ENCODE assay signal across 8 cellular contexts in genomic region chr14:53955234-53955556, GRCh38. TPM values are rescaled to one million over a fixed set of nuclear protein-coding genes. Genes with fewer than 3 reads are reported as not detected.
DNase-seq lines count a peak whose midpoint lies in the region; ATAC-seq and TF ChIP-seq lines count a peak whose summit lies in the region.

No MANE protein-coding gene starts in this region.

- POLR2A ChIA-PET in activated CD8-positive, alpha-beta T cell treated with anti-CD3 and anti-CD28 coated beads for 36 hours (lab: Charles Lee), result no interaction called here

- intact Hi-C loops in activated CD8-positive, alpha-beta T cell treated with anti-CD3 and anti-CD28 coated beads for 36 hours (cut with micrococcal nuclease), result no loop called here

- DNase-seq in H7 (peak; percentile 61), iPS DF 6.9 (ENCODE audit: low read depth, low spot score) (no peak), cerebellar nuclear complex (lab: John Stamatoyannopoulos, UW) (no peak), GDM1 (lab: John Stamatoyannopoulos, UW) (no peak)
- no peak for DNase-seq in activated CD8-positive, alpha-beta T cell treated with anti-CD3 and anti-CD28 coated beads for 36 hours

- H3K27ac ChIP-seq in iPS DF 6.9 (ENCODE audit: low read length) (no peak overlapping the region), skeletal muscle tissue (ENCODE audit: low read depth, low read length) (peak overlapping the region; percentile 72)

- ATAC-seq in activated CD8-positive, alpha-beta T cell treated with anti-CD3 and anti-CD28 coated beads for 36 hours, result no peak
- no peak for ATAC-seq in HG03432 (IDR thresholded peaks at IDR 0.05; ENCODE audit: unreplicated experiment)
- ATAC-seq in HG02938 (IDR thresholded peaks at IDR 0.05; ENCODE audit: unreplicated experiment), result no peak

- no CpG with 5 or more reads among the region's 16 CpGs for WGBS in iPS DF 6.9 (ENCODE audit: insufficient coverage, insufficient read length)

- H3K4me3 ChIP-seq in H7 (ENCODE audit: insufficient read depth, low read depth, low read length) (peak overlapping the region; percentile 72), iPS DF 6.9 (ENCODE audit: low read length) (peak overlapping the region; percentile 66; the same call in 1 of the 2 replicates), skeletal muscle tissue (ENCODE audit: low read length in 3 of 3) (peak overlapping the region; percentile 72 to 81 (median 80))

- H3K36me3 Mint-ChIP-seq in activated CD8-positive, alpha-beta T cell treated with anti-CD3 and anti-CD28 coated beads for 36 hours (ENCODE audit: low read depth), result no peaks in the 10 kb centered on the region

- H3K4me3 Mint-ChIP-seq in activated CD8-positive, alpha-beta T cell treated with anti-CD3 and anti-CD28 coated beads for 36 hours, result peak overlapping the region; percentile 64

- no peak overlapping the region for H3K27ac Mint-ChIP-seq in activated CD8-positive, alpha-beta T cell treated with anti-CD3 and anti-CD28 coated beads for 36 hours

- no peaks in the 10 kb centered on the region; the same call in 1 of the 2 replicates for H3K36me3 ChIP-seq in H7 (replicated peaks; ENCODE audit: control insufficient read depth, insufficient read depth, low read length)
- no peaks in the 10 kb centered on the region for H3K36me3 ChIP-seq in iPS DF 6.9 (ENCODE audit: control insufficient read depth, insufficient read depth, low read length)
- peaks cover 0 to 3% (median 2%) of the 10 kb centered on the region in 3 donors for H3K36me3 ChIP-seq in skeletal muscle tissue (ENCODE audit: control insufficient read depth in 3 of 3, insufficient read depth in 3 of 3, low read length in 3 of 3)

- H3K9me3 ChIP-seq in iPS DF 6.9 (ENCODE audit: control insufficient read depth, insufficient read depth, low read length) (no peaks in the 10 kb centered on the region), skeletal muscle tissue (ENCODE audit: control insufficient read depth in 3 of 3, low read length in 3 of 3) (no peaks in the 10 kb centered on the region)

- peaks cover 29% of the 10 kb centered on the region for H3K4me1 Mint-ChIP-seq in activated CD8-positive, alpha-beta T cell treated with anti-CD3 and anti-CD28 coated beads for 36 hours (ENCODE audit: low read depth)

- peaks cover 70% of the 10 kb centered on the region for H3K27me3 Mint-ChIP-seq in activated CD8-positive, alpha-beta T cell treated with anti-CD3 and anti-CD28 coated beads for 36 hours

- H3K9me3 Mint-ChIP-seq in activated CD8-positive, alpha-beta T cell treated with anti-CD3 and anti-CD28 coated beads for 36 hours, result no peaks in the 10 kb centered on the region

- H3K4me1 ChIP-seq in iPS DF 6.9 (ENCODE audit: control insufficient read depth, insufficient read depth, low read length), result no peaks in the 10 kb centered on the region
- peaks cover 20 to 45% (median 23%) of the 10 kb centered on the region in 3 donors for H3K4me1 ChIP-seq in skeletal muscle tissue (ENCODE audit: control insufficient read depth in 3 of 3, insufficient read depth in 3 of 3, low read length in 3 of 3)

- H3K9ac ChIP-seq in skeletal muscle tissue (ENCODE audit: low read depth in 1 of 3, low read length in 3 of 3), result peak overlapping the region; percentile 68 to 79 (median 75)

- CTCF ChIA-PET in activated CD8-positive, alpha-beta T cell treated with anti-CD3 and anti-CD28 coated beads for 36 hours (lab: Charles Lee), result no interaction called here

- no peak for TF ChIP-seq CTCF in activated CD8-positive, alpha-beta T cell treated with anti-CD3 and anti-CD28 coated beads for 36 hours (IDR thresholded peaks at IDR 0.05)

- H3K27me3 ChIP-seq in H7 (ENCODE audit: control insufficient read depth, insufficient read depth, low read length), result peaks cover 47% of the 10 kb centered on the region
- H3K27me3 ChIP-seq in iPS DF 6.9 (ENCODE audit: control insufficient read depth, insufficient read depth, low read length), result peaks cover 24% of the 10 kb centered on the region; the same call in 1 of the 2 replicates
- H3K27me3 ChIP-seq in skeletal muscle tissue (ENCODE audit: control insufficient read depth in 3 of 3, insufficient read depth in 3 of 3, low read length in 3 of 3), result peaks cover 43 to 65% (median 61%) of the 10 kb centered on the region in 3 donors

RNA-seq across cellular contexts. Expression of gene BMP4, which starts 1.4 kb away (rescaled TPM):
- total RNA-seq in H7 (2014; rRNA removed; shearing (Covaris generic)), result 20.4 and 22.9 TPM in 2 replicates
- total RNA-seq in activated CD8-positive, alpha-beta T cell treated with anti-CD3 and anti-CD28 coated beads for 36 hours, result not detected
- 5.2 TPM for total RNA-seq in skeletal muscle tissue
